ENCODE assay signal across 11 cellular contexts in genomic region chr1:41322101-41322661, GRCh38. TPM values are rescaled to one million over a fixed set of nuclear protein-coding genes. Genes with fewer than 3 reads are reported as not detected.
"Had no signal": no experiment of that assay in that cellular context is flagged by ENCODE, and none has a peak within 500 bp of the region (broad histone marks: within the 10 kb centered on the region; RNA-seq: fewer than 3 reads in every experiment).

No MANE protein-coding gene starts in this region.

- H3K27ac ChIP-seq: cardiac muscle cell, parathyroid adenoma, stomach, thoracic aorta, uterus had no signal

- H3K27me3 ChIP-seq: cardiac muscle cell, uterus had no signal

- DNase-seq: activated T-cell treated with anti-CD3 and anti-CD28 coated beads for 4 hours; kidney glomerular epithelial cell; stimulated activated CD4-positive, alpha-beta T cell treated with anti-CD3 and anti-CD28 coated beads, Interleukin-4, amount 100 ng/mL, for 4 hours; uterus had no signal

- H3K9me3 ChIP-seq: stomach, thoracic aorta, uterus had no signal

- H3K79me2 ChIP-seq: parathyroid adenoma had no signal

- H3K4me3 ChIP-seq: cardiac muscle cell, skin epidermis, stomach, thoracic aorta, uterus had no signal

- H2AFZ ChIP-seq: parathyroid adenoma had no signal

- H3K36me3 ChIP-seq: cardiac muscle cell, stomach, thoracic aorta, uterus had no signal

- H3K9ac ChIP-seq: parathyroid adenoma had no signal

- H3K4me1 ChIP-seq: parathyroid adenoma, uterus had no signal

RNA-seq across cellular contexts. Expression of gene FOXO6, which starts 39.1 kb away (rescaled TPM):
- total RNA-seq: glomerular endothelial cell; T-helper 2 cell treated with Interferon-gamma antibody and Interleukin-4, amounts not matched to agents 100 ng/mL and 5 ng/mL, for 36 hours had no signal
